In genomic region chr15:84883433-84883832, GRCh38 we compare ENCODE assay signal across 20 cellular contexts. TPM values are rescaled to one million over a fixed set of nuclear protein-coding genes. Genes with fewer than 3 reads are reported as not detected.
DNase-seq lines count a peak whose midpoint lies in the region; ATAC-seq and TF ChIP-seq lines count a peak whose summit lies in the region.
"Had no signal": no experiment of that assay in that cellular context is flagged by ENCODE, and none has a peak within 500 bp of the region (broad histone marks: within the 10 kb centered on the region; RNA-seq: fewer than 3 reads in every experiment).

No MANE protein-coding gene starts in this region.

- no peaks in the 10 kb centered on the region for H4K20me1 ChIP-seq in GM23248 (ENCODE audit: insufficient read depth)

- no peaks in the 10 kb centered on the region for H3K9me2 ChIP-seq in GM23248 (ENCODE audit: insufficient read depth)

- WGBS in GM23248 (ENCODE audit: low coverage in 1 of 2, low lambda C conversion rate in 2 of 2, missing lambda C conversion rate in 2 of 2), 2 experiments = 80 to 83% methylated on average over 6 of the region's 6 CpGs

- H3K4me1 ChIP-seq in GM23248 (ENCODE audit: insufficient read depth) = no peaks in the 10 kb centered on the region
- H3K4me1 ChIP-seq: SJSA1, spleen, transverse colon had no signal

- H3K4me1 Mint-ChIP-seq in nephron = peaks cover 28% of the 10 kb centered on the region
- H3K4me1 Mint-ChIP-seq: activated naive CD4-positive, alpha-beta T cell treated with anti-CD3 and anti-CD28 coated beads, Interleukin-2, amount 50 U/mL, for 24 hours; CD4-positive, CD25-positive, alpha-beta regulatory T cell; memory B cell had no signal

- H3K4me2 ChIP-seq in GM23248 (ENCODE audit: unreplicated experiment) = no peak overlapping the region

- POLR2A ChIA-PET in RWPE1 (lab: Yijun Ruan, JAX; ENCODE audit: low non-redundant PET) = no interaction called here

- H3F3A ChIP-seq in GM23248 (ENCODE audit: insufficient read depth) = no peaks in the 10 kb centered on the region

- no peaks in the 10 kb centered on the region for H3K79me2 ChIP-seq in GM23248 (ENCODE audit: insufficient read depth)

- DNase-seq in GM23248 (peak; percentile 4), astrocyte of the hippocampus (ENCODE audit: low read depth, low spot score) (peak; percentile 49), left ventricle myocardium superior (no peak), dedifferentiated amniotic fluid mesenchymal stem cell (ENCODE audit: extremely low spot score) (no peak), RWPE1 (ENCODE audit: low spot score) (no peak), nucleus accumbens (lab: John Stamatoyannopoulos, UW) (no peak)
- DNase-seq in activated CD4-positive, alpha-beta T cell treated with anti-CD3 and anti-CD28 coated beads for 48 hours = no peak
- DNase-seq: activated CD8-positive, alpha-beta T cell treated with anti-CD3 and anti-CD28 coated beads for 36 hours; CD4-positive, CD25-positive, alpha-beta regulatory T cell; NCI-H1694 treated with DMSO at 0.1 percent for 48 hours; spleen; transverse colon had no signal

- no peaks in the 10 kb centered on the region for H3K27me3 ChIP-seq in GM23248 (replicated peaks; ENCODE audit: insufficient read depth)
- H3K27me3 ChIP-seq: neutrophil, SJSA1, spleen, transverse colon had no signal

- no peak overlapping the region for H2AFZ ChIP-seq in GM23248

- intact Hi-C loops in left ventricle myocardium superior (cut with micrococcal nuclease) = no loop called here

- TF ChIP-seq CTCF in nephron (IDR thresholded peaks at IDR 0.05; ENCODE audit: unreplicated experiment in 3 of 3) = no peak
- TF ChIP-seq CTCF in RWPE1 (conservative IDR thresholded peaks at IDR 0.05; ENCODE audit: low read depth) = no peak

- no peak overlapping the region for H3K4me3 ChIP-seq in GM23248
- H3K4me3 ChIP-seq: SJSA1, spleen, transverse colon had no signal

- H3K36me3 Mint-ChIP-seq in nephron (ENCODE audit: low read depth) = no peaks in the 10 kb centered on the region
- H3K36me3 Mint-ChIP-seq: activated naive CD4-positive, alpha-beta T cell treated with anti-CD3 and anti-CD28 coated beads, Interleukin-2, amount 50 U/mL, for 24 hours; CD4-positive, CD25-positive, alpha-beta regulatory T cell; memory B cell had no signal

- H3K27ac ChIP-seq in GM23248 (no peak overlapping the region), RWPE1 (no peak overlapping the region)
- H3K27ac ChIP-seq: HL-60, neutrophil, SJSA1, spleen, transverse colon had no signal

- H3K4me3 Mint-ChIP-seq in nephron = no peak overlapping the region
- H3K4me3 Mint-ChIP-seq: activated CD8-positive, alpha-beta T cell treated with anti-CD3 and anti-CD28 coated beads for 36 hours; activated naive CD4-positive, alpha-beta T cell treated with anti-CD3 and anti-CD28 coated beads, Interleukin-2, amount 50 U/mL, for 24 hours; CD4-positive, CD25-positive, alpha-beta regulatory T cell; memory B cell had no signal

- no peaks in the 10 kb centered on the region for H3K36me3 ChIP-seq in GM23248 (ENCODE audit: low read depth)
- H3K36me3 ChIP-seq: neutrophil, SJSA1, spleen, transverse colon had no signal

- in situ Hi-C loops in GM23248 (cut with MboI) = no loop called here

- no peak overlapping the region for H3K9ac ChIP-seq in GM23248

- peak overlapping the region; percentile 9 to 55 (median 34) for H3K27ac Mint-ChIP-seq in nephron
- H3K27ac Mint-ChIP-seq: activated CD8-positive, alpha-beta T cell treated with anti-CD3 and anti-CD28 coated beads for 36 hours; activated naive CD4-positive, alpha-beta T cell treated with anti-CD3 and anti-CD28 coated beads, Interleukin-2, amount 50 U/mL, for 24 hours; activated T-helper 2 cell treated with anti-CD3 and anti-CD28 coated beads, Interferon-gamma antibody, Interleukin-2, Interleukin-4, amounts not matched to agents 10 μg/mL and 5 μg/mL and 100 μg/mL, durations not matched to agents 14 hours and 24 hours and 36 hours; CD4-positive, CD25-positive, alpha-beta regulatory T cell; memory B cell had no signal

- ATAC-seq in left ventricle myocardium superior = peak; percentile 60
- ATAC-seq: activated CD8-positive, alpha-beta T cell treated with anti-CD3 and anti-CD28 coated beads for 36 hours had no signal

- CTCF ChIA-PET in RWPE1 (lab: Yijun Ruan, JAX) = no interaction called here

- no peaks in the 10 kb centered on the region for H3K9me3 ChIP-seq in GM23248 (ENCODE audit: low read depth)
- H3K9me3 ChIP-seq: neutrophil, SJSA1, spleen, transverse colon had no signal

- no peaks in the 10 kb centered on the region for H3K9me3 Mint-ChIP-seq in nephron
- H3K9me3 Mint-ChIP-seq: activated CD8-positive, alpha-beta T cell treated with anti-CD3 and anti-CD28 coated beads for 36 hours; activated naive CD4-positive, alpha-beta T cell treated with anti-CD3 and anti-CD28 coated beads, Interleukin-2, amount 50 U/mL, for 24 hours; activated T-helper 2 cell treated with anti-CD3 and anti-CD28 coated beads, Interferon-gamma antibody, Interleukin-2, Interleukin-4, amounts not matched to agents 10 μg/mL and 5 μg/mL and 100 μg/mL, durations not matched to agents 14 hours and 24 hours and 36 hours; CD4-positive, CD25-positive, alpha-beta regulatory T cell; memory B cell had no signal

- peaks cover 14% of the 10 kb centered on the region for H3K27me3 Mint-ChIP-seq in nephron (ENCODE audit: low read depth)
- H3K27me3 Mint-ChIP-seq: activated CD8-positive, alpha-beta T cell treated with anti-CD3 and anti-CD28 coated beads for 36 hours; activated naive CD4-positive, alpha-beta T cell treated with anti-CD3 and anti-CD28 coated beads, Interleukin-2, amount 50 U/mL, for 24 hours had no signal

RNA-seq across cellular contexts. Expression of gene SLC28A1, which starts 1.0 kb away (rescaled TPM):
- not detected in 2 replicates for total RNA-seq in GM23248 (2014; rRNA removed; shearing (Covaris generic))
- polyA plus RNA-seq in GM23248 (2016; fragmentation: Nextera tagmentation; extraction: Ambion mirVana) = not detected in 2 replicates
- 0.50 TPM for total RNA-seq in left ventricle myocardium superior
- total RNA-seq: activated CD8-positive, alpha-beta T cell treated with anti-CD3 and anti-CD28 coated beads for 36 hours; activated T-helper 2 cell treated with anti-CD3 and anti-CD28 coated beads, Interferon-gamma antibody, Interleukin-2, Interleukin-4, amounts not matched to agents 10 μg/mL and 5 μg/mL and 100 μg/mL, durations not matched to agents 14 hours and 24 hours and 36 hours; CD4-positive, CD25-positive, alpha-beta regulatory T cell; LHCN-M2; SJSA1; transverse colon had no signal
- polyA plus RNA-seq: CD4-positive, CD25-positive, alpha-beta regulatory T cell had no signal

Comparison
In these comparisons a context has a peak if more than half of its experiments do, and no peak if none do; other contexts are left out.
1. DNase-seq: peak in GM23248 (single experiment) and astrocyte of the hippocampus (single experiment); none in left ventricle myocardium superior (single experiment), activated CD4-positive, alpha-beta T cell treated with anti-CD3 and anti-CD28 coated beads for 48 hours (single experiment), dedifferentiated amniotic fluid mesenchymal stem cell (single experiment), RWPE1 (single experiment) and nucleus accumbens (0 of 56).